ENCODE assay signal across 8 cellular contexts in the genomic region with DNA sequence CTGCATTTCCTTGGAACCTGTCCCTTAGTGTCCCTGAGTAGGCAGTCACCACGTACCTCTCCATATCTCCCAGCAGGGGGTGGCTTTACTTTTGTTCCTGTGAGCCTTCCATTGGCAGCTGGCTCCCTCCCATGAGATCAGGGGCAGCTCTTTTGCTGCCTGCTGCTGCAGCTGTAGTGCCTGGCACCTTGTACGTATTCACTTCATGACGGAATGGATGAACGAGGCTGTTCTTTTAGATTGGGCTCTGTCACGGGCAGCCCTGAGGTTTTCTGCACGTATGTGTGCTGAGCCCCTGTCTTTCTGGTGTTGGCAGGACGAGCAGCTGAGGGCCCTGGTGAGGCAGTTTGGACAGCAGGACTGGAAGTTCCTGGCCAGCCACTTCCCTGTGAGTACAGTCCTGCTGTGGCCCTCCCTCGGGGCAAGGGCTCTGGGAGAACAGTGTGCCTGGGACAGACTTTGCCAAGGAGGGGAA. TPM values are rescaled to one million over a fixed set of nuclear protein-coding genes. Genes with fewer than 3 reads are reported as not detected.
A peak's percentile ranks its signal among the peaks of the same experiment; 100 is the strongest.
DNase-seq lines count a peak whose midpoint lies in the region; TF ChIP-seq lines count a peak whose summit lies in the region.

No MANE protein-coding gene starts in this region.

- CTCF ChIA-PET in HEK293T (lab: Yijun Ruan, JAX) = no interaction called here

- peak; percentile 13 for DNase-seq in NCI-H2029 (lab: John Stamatoyannopoulos, UW)
- no peak for DNase-seq in NCI-H2029 treated with DMSO at 0.1 percent for 48 hours (lab: John Stamatoyannopoulos, UW)
- peak; percentile 7 for DNase-seq in HCEC 1CT
- DNase-seq in NCI-H1417 treated with DMSO at 0.1 percent for 48 hours (lab: John Stamatoyannopoulos, UW) = peak; percentile 52
- DNase-seq in globus pallidus (ENCODE audit: low spot score) = peak; percentile 4
- no peak for DNase-seq in HEK293T (ENCODE audit: extremely low spot score)
- no peak for DNase-seq in H4 (ENCODE audit: low spot score)
- no peak for DNase-seq in HPDE6-E6E7 (ENCODE audit: extremely low spot score)

- POLR2A ChIA-PET in HEK293T (lab: Yijun Ruan, JAX) = no interaction called here

TF ChIP-seq in HEK293T, 16 proteins besides CTCF, POLR2A, EP300 and RAD21:
- no peak for TF ChIP-seq ELF4 (IDR thresholded peaks at IDR 0.05)
- no peak for TF ChIP-seq ARNT (IDR thresholded peaks at IDR 0.05)
- no peak for TF ChIP-seq CTBP1 (IDR thresholded peaks at IDR 0.05; ENCODE audit: borderline replicate concordance)

RNA-seq across cellular contexts. Expression of a gene that starts 14.6 kb away (rescaled TPM):
- 21.3 and 40.8 TPM in 2 replicates for total RNA-seq in H4 (2014; rRNA removed; shearing (Covaris generic))

RNA-seq across cellular contexts. Expression of a gene that starts 45.3 kb away (rescaled TPM):
- total RNA-seq in H4 (2014; rRNA removed; shearing (Covaris generic)) = not detected in 2 replicates

Comparison
In these comparisons a context has a peak if more than half of its experiments do, and no peak if none do; other contexts are left out.
1. DNase-seq: peak in NCI-H2029 (single experiment), HCEC 1CT (single experiment), NCI-H1417 treated with DMSO at 0.1 percent for 48 hours (single experiment) and globus pallidus (single experiment); none in NCI-H2029 treated with DMSO at 0.1 percent for 48 hours (single experiment), HEK293T (single experiment), H4 (single experiment) and HPDE6-E6E7 (single experiment).